In genomic region chr17:12680993-12681392, GRCh38 we compare ENCODE assay signal across 28 cellular contexts. TPM values are rescaled to one million over a fixed set of nuclear protein-coding genes. Genes with fewer than 3 reads are reported as not detected.
"Had no signal": no experiment of that assay in that cellular context is flagged by ENCODE, and none has a peak within 500 bp of the region (broad histone marks: within the 10 kb centered on the region; RNA-seq: fewer than 3 reads in every experiment).

No MANE protein-coding gene starts in this region.

- H3K4me3 ChIP-seq: dorsolateral prefrontal cortex, pancreas, smooth muscle cell, tibial nerve, vagina had no signal

- H3K36me3 Mint-ChIP-seq: brain; stimulated activated naive B cell treated with anti-CD40 and anti-IgM and Interleukin-4, amounts not matched to agents 10 μg/mL and 1 μg/mL and 100 μg/mL, for 72 hours; T-cell had no signal

- H3K27me3 ChIP-seq: tibial nerve, vagina had no signal

- H3K4me2 ChIP-seq: smooth muscle cell had no signal

- H3K4me3 Mint-ChIP-seq: activated CD4-positive, alpha-beta memory T cell treated with anti-CD3 and anti-CD28 coated beads, Interleukin-2, amount 10 ng/mL, durations not matched to agents 7 days and 5 days; activated CD4-positive, alpha-beta T cell treated with anti-CD3 and anti-CD28 coated beads, Interleukin-2, amount 10 ng/mL, durations not matched to agents 24 days and 14 days; activated naive CD4-positive, alpha-beta T cell treated with anti-CD3 and anti-CD28 coated beads, Interleukin-2, amount 50 U/mL, for 24 hours; activated T-helper 1 cell treated with anti-CD3 and anti-CD28 coated beads, Interleukin-12 subunit alpha, Interleukin-12 subunit beta, Interleukin-2, Interleukin-4 antibody, amounts not matched to agents 30 ng/mL and 10 ng/mL and 1 ng/mL, durations not matched to agents 14 hours and 24 hours and 36 hours; brain; effector memory CD8-positive, alpha-beta T cell; nephron; stimulated activated naive B cell treated with anti-CD40 and anti-IgM and Interleukin-4, amounts not matched to agents 10 μg/mL and 1 μg/mL and 100 μg/mL, for 72 hours; T-cell; T-helper 2 cell treated with Interferon-gamma antibody and Interleukin-4, amounts not matched to agents 5 μg/mL and 100 μg/mL, for 36 hours had no signal

- ATAC-seq: activated CD4-positive, CD25-positive, alpha-beta regulatory T cell treated with anti-CD3 and anti-CD28 coated beads, Interleukin-2, amount 50 U/mL, for 24 hours; effector memory CD8-positive, alpha-beta T cell; left lobe of liver; pancreas; sciatic nerve; stimulated activated naive B cell treated with anti-CD40 and anti-IgM and Interleukin-4, amounts not matched to agents 10 μg/mL and 1 μg/mL and 100 μg/mL, for 72 hours; T-cell had no signal

- H3K4me1 ChIP-seq: pancreas, tibial nerve, vagina had no signal

- H3K9me3 ChIP-seq: pancreas, tibial nerve, vagina had no signal

- H3K36me3 ChIP-seq: pancreas, tibial nerve, vagina had no signal

- H3K27ac ChIP-seq: pancreas, tibial nerve, vagina, VCaP had no signal

- H3K27me3 Mint-ChIP-seq: activated CD4-positive, alpha-beta memory T cell treated with anti-CD3 and anti-CD28 coated beads, Interleukin-2, amount 10 ng/mL, durations not matched to agents 7 days and 5 days; activated CD4-positive, alpha-beta T cell treated with anti-CD3 and anti-CD28 coated beads, Interleukin-2, amount 10 ng/mL, durations not matched to agents 24 days and 14 days; brain; effector memory CD8-positive, alpha-beta T cell; stimulated activated naive B cell treated with anti-CD40 and anti-IgM and Interleukin-4, amounts not matched to agents 10 μg/mL and 1 μg/mL and 100 μg/mL, for 72 hours; T-cell had no signal

- H3K9me3 Mint-ChIP-seq: activated naive CD4-positive, alpha-beta T cell treated with anti-CD3 and anti-CD28 coated beads, Interleukin-2, amount 50 U/mL, for 24 hours; effector memory CD8-positive, alpha-beta T cell; nephron; stimulated activated naive B cell treated with anti-CD40 and anti-IgM and Interleukin-4, amounts not matched to agents 10 μg/mL and 1 μg/mL and 100 μg/mL, for 72 hours had no signal

- DNase-seq: activated CD4-positive, alpha-beta memory T cell treated with anti-CD3 and anti-CD28 coated beads, Interleukin-2, amount 10 ng/mL, durations not matched to agents 7 days and 5 days; activated CD4-positive, alpha-beta T cell treated with anti-CD3 and anti-CD28 coated beads, Interleukin-2, amount 10 ng/mL, durations not matched to agents 24 days and 14 days; activated gamma-delta T cell; activated T-cell treated with anti-CD3 and anti-CD28 coated beads for 4 hours; anterior cingulate cortex; central memory CD4-positive, alpha-beta T cell; dorsolateral prefrontal cortex; effector memory CD8-positive, alpha-beta T cell; kidney; pancreas; stimulated activated CD4-positive, alpha-beta T cell treated with anti-CD3 and anti-CD28 coated beads, Interleukin-2, amount 100 ng/mL, for 48 hours; stimulated activated CD8-positive, alpha-beta memory T cell treated with anti-CD3 and anti-CD28 coated beads, Interleukin-4, amount 100 ng/mL, for 48 hours; stimulated activated naive B cell treated with anti-CD40 and anti-IgM and Interleukin-4, amounts not matched to agents 10 μg/mL and 1 μg/mL and 100 μg/mL, for 72 hours; T-cell had no signal

- H3K4me1 Mint-ChIP-seq: activated CD4-positive, alpha-beta memory T cell treated with anti-CD3 and anti-CD28 coated beads, Interleukin-2, amount 10 ng/mL, durations not matched to agents 7 days and 5 days; activated CD4-positive, alpha-beta T cell treated with anti-CD3 and anti-CD28 coated beads, Interleukin-2, amount 10 ng/mL, durations not matched to agents 24 days and 14 days; activated naive CD4-positive, alpha-beta T cell treated with anti-CD3 and anti-CD28 coated beads, Interleukin-2, amount 50 U/mL, for 24 hours; brain; nephron; stimulated activated naive B cell treated with anti-CD40 and anti-IgM and Interleukin-4, amounts not matched to agents 10 μg/mL and 1 μg/mL and 100 μg/mL, for 72 hours; T-cell had no signal

- H3K27ac Mint-ChIP-seq: activated CD4-positive, alpha-beta memory T cell treated with anti-CD3 and anti-CD28 coated beads, Interleukin-2, amount 10 ng/mL, durations not matched to agents 7 days and 5 days; activated CD4-positive, alpha-beta T cell treated with anti-CD3 and anti-CD28 coated beads, Interleukin-2, amount 10 ng/mL, durations not matched to agents 24 days and 14 days; activated naive CD4-positive, alpha-beta T cell treated with anti-CD3 and anti-CD28 coated beads, Interleukin-2, amount 50 U/mL, for 24 hours; activated T-helper 1 cell treated with anti-CD3 and anti-CD28 coated beads, Interleukin-12 subunit alpha, Interleukin-12 subunit beta, Interleukin-2, Interleukin-4 antibody, amounts not matched to agents 30 ng/mL and 10 ng/mL and 1 ng/mL, durations not matched to agents 14 hours and 24 hours and 36 hours; brain; effector memory CD8-positive, alpha-beta T cell; nephron; stimulated activated naive B cell treated with anti-CD40 and anti-IgM and Interleukin-4, amounts not matched to agents 10 μg/mL and 1 μg/mL and 100 μg/mL, for 72 hours; T-cell; T-helper 2 cell treated with Interferon-gamma antibody and Interleukin-4, amounts not matched to agents 5 μg/mL and 100 μg/mL, for 36 hours had no signal

RNA-seq across cellular contexts. Expression of gene MYOCD, which starts 15.3 kb away (rescaled TPM):
- total RNA-seq: activated CD4-positive, alpha-beta memory T cell treated with anti-CD3 and anti-CD28 coated beads, Interleukin-2, amount 10 ng/mL, durations not matched to agents 7 days and 5 days; activated CD4-positive, alpha-beta T cell treated with anti-CD3 and anti-CD28 coated beads, Interleukin-2, amount 10 ng/mL, durations not matched to agents 24 days and 14 days; activated T-helper 1 cell treated with anti-CD3 and anti-CD28 coated beads, Interleukin-12 subunit alpha, Interleukin-12 subunit beta, Interleukin-2, Interleukin-4 antibody, amounts not matched to agents 30 ng/mL and 10 ng/mL and 1 ng/mL, durations not matched to agents 14 hours and 24 hours and 36 hours; endothelial cell of umbilical vein; pulmonary artery endothelial cell; T-cell had no signal
- polyA plus RNA-seq: endothelial cell of umbilical vein had no signal
